In genomic region chr1:29172415-29172814, GRCh38 we compare ENCODE assay signal across 27 cellular contexts. TPM values are rescaled to one million over a fixed set of nuclear protein-coding genes. Genes with fewer than 3 reads are reported as not detected.
DNase-seq lines count a peak whose midpoint lies in the region; ATAC-seq, FAIRE-seq and TF ChIP-seq lines count a peak whose summit lies in the region.
"Had no signal": no experiment of that assay in that cellular context is flagged by ENCODE, and none has a peak within 500 bp of the region (broad histone marks: within the 10 kb centered on the region; RNA-seq: fewer than 3 reads in every experiment).

No MANE protein-coding gene starts in this region.

- peaks cover 92% of the 10 kb centered on the region for H3K79me2 ChIP-seq in HepG2 (ENCODE audit: insufficient read depth, low read length)

- peaks cover 63% of the 10 kb centered on the region for H4K20me1 ChIP-seq in HepG2 (ENCODE audit: insufficient read depth, low read length)

- BruUV-seq in HepG2 (replicated peaks; lab: Mats Ljungman, UMichigan), result no TSS peak

- no peak overlapping the region for H2AFZ ChIP-seq in HepG2 (ENCODE audit: low read length)
- H2AFZ ChIP-seq: hepatocyte, neural progenitor cell had no signal

- H3K27ac Mint-ChIP-seq in activated naive CD8-positive, alpha-beta T cell, result no peak overlapping the region
- H3K27ac Mint-ChIP-seq in activated naive CD8-positive, alpha-beta T cell treated with anti-CD3 and anti-CD28 coated beads for 36 hours, result no peak overlapping the region
- H3K27ac Mint-ChIP-seq in T-helper 17 cell, result no peak overlapping the region
- H3K27ac Mint-ChIP-seq: activated naive CD4-positive, alpha-beta T cell treated with anti-CD3 and anti-CD28 coated beads, Interleukin-2, amount 10 ng/mL, durations not matched to agents 7 days and 5 days; dendritic cell treated with granulocyte-macrophage colony-stimulating factor and Interleukin-4, amounts not matched to agents 40 ng/mL and 50 ng/mL, for 4 days; HFFc6; neural progenitor cell; progenitor cell of endocrine pancreas; stimulated activated naive CD8-positive, alpha-beta T cell treated with anti-CD3 and anti-CD28 coated beads, Interleukin-15, Interleukin-2, amounts not matched to agents 100 ng/mL and 50 ng/mL, for 24 hours had no signal

- no peaks in the 10 kb centered on the region for H3K27me3 Mint-ChIP-seq in activated naive CD8-positive, alpha-beta T cell
- no peaks in the 10 kb centered on the region for H3K27me3 Mint-ChIP-seq in activated naive CD8-positive, alpha-beta T cell treated with anti-CD3 and anti-CD28 coated beads for 36 hours
- no peaks in the 10 kb centered on the region for H3K27me3 Mint-ChIP-seq in T-helper 17 cell
- H3K27me3 Mint-ChIP-seq: activated naive CD4-positive, alpha-beta T cell treated with anti-CD3 and anti-CD28 coated beads, Interleukin-2, amount 10 ng/mL, durations not matched to agents 7 days and 5 days; dendritic cell treated with granulocyte-macrophage colony-stimulating factor and Interleukin-4, amounts not matched to agents 40 ng/mL and 50 ng/mL, for 4 days; progenitor cell of endocrine pancreas; stimulated activated naive CD8-positive, alpha-beta T cell treated with anti-CD3 and anti-CD28 coated beads, Interleukin-15, Interleukin-2, amounts not matched to agents 100 ng/mL and 50 ng/mL, for 24 hours had no signal

- H3K36me3 Mint-ChIP-seq in activated naive CD8-positive, alpha-beta T cell, result peaks cover 13% of the 10 kb centered on the region
- peaks cover 56% of the 10 kb centered on the region for H3K36me3 Mint-ChIP-seq in activated naive CD8-positive, alpha-beta T cell treated with anti-CD3 and anti-CD28 coated beads for 36 hours
- no peaks in the 10 kb centered on the region for H3K36me3 Mint-ChIP-seq in T-helper 17 cell (ENCODE audit: low read depth)

- in situ Hi-C loops in HepG2 (cut with HindIII; ENCODE audit: extremely low pct_ligation_motif_present, low pct_unique_long_range_greater_than_20kb), result no loop called here

- CTCF ChIA-PET in HepG2 (lab: Yijun Ruan, JAX; ENCODE audit: low intra/inter-chr PET ratio, low total read pairs), result no interaction called here

- no peak for ATAC-seq in T-helper 17 cell
- no peak for ATAC-seq in HepG2
- ATAC-seq: gastrocnemius medialis had no signal

- 96% methylated on average over 8 of the region's 8 CpGs for WGBS in HepG2 (ENCODE audit: low lambda C conversion rate)

- H3K4me2 ChIP-seq in HepG2 (ENCODE audit: low read depth, low read length), result no peak overlapping the region
- H3K4me2 ChIP-seq: hepatocyte, neural progenitor cell had no signal

- TF ChIP-seq CTCF in HepG2 (CRISPR knock-in tag; IDR thresholded peaks at IDR 0.05), result no peak

- H3K27me3 ChIP-seq in HepG2 (ENCODE audit: control insufficient read depth in 1 of 2, insufficient read depth in 2 of 2, low read length in 2 of 2) (no peaks in the 10 kb centered on the region), SJCRH30 (no peaks in the 10 kb centered on the region)
- H3K27me3 ChIP-seq: ascending aorta, BE2C, gastrocnemius medialis, hepatocyte, neural progenitor cell, thyroid gland had no signal

- H3K9me3 Mint-ChIP-seq in activated naive CD8-positive, alpha-beta T cell (ENCODE audit: low read depth), result no peaks in the 10 kb centered on the region
- H3K9me3 Mint-ChIP-seq in activated naive CD8-positive, alpha-beta T cell treated with anti-CD3 and anti-CD28 coated beads for 36 hours, result peaks cover 2% of the 10 kb centered on the region
- H3K9me3 Mint-ChIP-seq: activated naive CD4-positive, alpha-beta T cell treated with anti-CD3 and anti-CD28 coated beads, Interleukin-2, amount 10 ng/mL, durations not matched to agents 7 days and 5 days; dendritic cell treated with granulocyte-macrophage colony-stimulating factor and Interleukin-4, amounts not matched to agents 40 ng/mL and 50 ng/mL, for 4 days; HFFc6; stimulated activated naive CD8-positive, alpha-beta T cell treated with anti-CD3 and anti-CD28 coated beads, Interleukin-15, Interleukin-2, amounts not matched to agents 100 ng/mL and 50 ng/mL, for 24 hours had no signal

- H3K4me3 Mint-ChIP-seq in activated naive CD8-positive, alpha-beta T cell, result peak overlapping the region; percentile 56
- H3K4me3 Mint-ChIP-seq in activated naive CD8-positive, alpha-beta T cell treated with anti-CD3 and anti-CD28 coated beads for 36 hours, result no peak overlapping the region
- H3K4me3 Mint-ChIP-seq in T-helper 17 cell, result peak overlapping the region; percentile 15
- H3K4me3 Mint-ChIP-seq: activated naive CD4-positive, alpha-beta T cell treated with anti-CD3 and anti-CD28 coated beads, Interleukin-2, amount 10 ng/mL, durations not matched to agents 7 days and 5 days; dendritic cell treated with granulocyte-macrophage colony-stimulating factor and Interleukin-4, amounts not matched to agents 40 ng/mL and 50 ng/mL, for 4 days; HFFc6; neural progenitor cell; stimulated activated naive CD8-positive, alpha-beta T cell treated with anti-CD3 and anti-CD28 coated beads, Interleukin-15, Interleukin-2, amounts not matched to agents 100 ng/mL and 50 ng/mL, for 24 hours had no signal

- H3K4me1 Mint-ChIP-seq in activated naive CD8-positive, alpha-beta T cell (ENCODE audit: low read depth), result peaks cover 64% of the 10 kb centered on the region
- H3K4me1 Mint-ChIP-seq in activated naive CD8-positive, alpha-beta T cell treated with anti-CD3 and anti-CD28 coated beads for 36 hours, result peaks cover 56% of the 10 kb centered on the region
- H3K4me1 Mint-ChIP-seq in T-helper 17 cell, result peaks cover 46% of the 10 kb centered on the region

- no peak for TF ChIP-seq POLR2A in HepG2 (IDR thresholded peaks at IDR 0.05; ENCODE audit: insufficient read depth in 1 of 2, low read depth in 2 of 2, low read length in 2 of 2)

- POLR2A ChIA-PET in HepG2 (lab: Yijun Ruan, JAX), result interaction anchor here (2.0 kb wide), 1 partner anchor 9 kb away, joined by 7 read pairs; the partner anchor contains the start of gene SRSF4

- H3K4me1 ChIP-seq in HepG2 (ENCODE audit: insufficient read depth, low read length) (peaks cover 40% of the 10 kb centered on the region), SJCRH30 (no peaks in the 10 kb centered on the region)
- H3K4me1 ChIP-seq: BE2C had no signal

- TF ChIP-seq EP300 in HepG2 (IDR thresholded peaks at IDR 0.05; ENCODE audit: low read depth in 2 of 2, low read length in 2 of 2) (no peak), HepG2 (CRISPR knock-in tag; IDR thresholded peaks at IDR 0.05; ENCODE audit: borderline replicate concordance) (no peak)

- no peak for TF ChIP-seq RAD21 in HepG2 (CRISPR knock-in tag; IDR thresholded peaks at IDR 0.05)

- H3K4me3 ChIP-seq in HepG2 (replicated peaks in 1 of 3; ENCODE audit: insufficient read depth in 1 of 3, low read depth in 2 of 3, low read length in 3 of 3), result no peak overlapping the region
- H3K4me3 ChIP-seq in SJCRH30, result no peak overlapping the region
- H3K4me3 ChIP-seq: ascending aorta, gastrocnemius medialis, hepatocyte, neural progenitor cell, thyroid gland had no signal

- no peaks in the 10 kb centered on the region for H3K9me3 ChIP-seq in T-helper 17 cell (ENCODE audit: control insufficient read depth, low read length, poor library complexity, severe bottlenecking)
- H3K9me3 ChIP-seq in HepG2 (ENCODE audit: low read length), result no peaks in the 10 kb centered on the region
- H3K9me3 ChIP-seq in SJCRH30 (replicated peaks), result no peaks in the 10 kb centered on the region
- H3K9me3 ChIP-seq: ascending aorta, BE2C, gastrocnemius medialis, thyroid gland had no signal

- H3K27ac ChIP-seq in HepG2 (ENCODE audit: extremely low read length, insufficient read depth, low read length) (no peak overlapping the region), SJCRH30 (no peak overlapping the region)
- H3K27ac ChIP-seq: ascending aorta, gastrocnemius medialis, hepatocyte, HL-60, neural progenitor cell, RWPE1, thyroid gland had no signal

- no peak for DNase-seq in activated naive CD8-positive, alpha-beta T cell treated with anti-CD3 and anti-CD28 coated beads for 36 hours
- no peak for DNase-seq in T-helper 17 cell
- no peak for DNase-seq in HepG2 (ENCODE audit: low spot score)
- no peak for DNase-seq in DMS114 treated with DMSO at 0.1 percent for 48 hours (lab: John Stamatoyannopoulos, UW; ENCODE audit: unreplicated experiment)
- DNase-seq in SJCRH30, result no peak
- DNase-seq in medulla oblongata (ENCODE audit: extremely low spot score), result no peak
- DNase-seq: ACHN; activated CD4-positive, alpha-beta T cell treated with anti-CD3 and anti-CD28 coated beads for 1 hour; activated naive CD4-positive, alpha-beta T cell treated with anti-CD3 and anti-CD28 coated beads, Interleukin-2, amount 10 ng/mL, durations not matched to agents 7 days and 5 days; BE2C; gastrocnemius medialis; HFFc6; NCI-H1694; NCI-H510A; stimulated activated CD4-positive, alpha-beta T cell treated with anti-CD3 and anti-CD28 coated beads, Interleukin-15, amount 100 ng/mL, for 24 hours; T-helper 1 cell; thyroid gland had no signal

- H3K36me3 ChIP-seq in HepG2 (replicated peaks in 1 of 2; ENCODE audit: control insufficient read depth in 1 of 2, insufficient read depth in 2 of 2, low read length in 2 of 2) (peaks cover 8 to 41% of the 10 kb centered on the region in 2 experiments; a peak in 4 of 5 replicates), SJCRH30 (peaks cover 77% of the 10 kb centered on the region)
- H3K36me3 ChIP-seq: thyroid gland had no signal

- intact Hi-C loops in HepG2 (cut with micrococcal nuclease; ENCODE audit: unreplicated experiment), result no loop called here

- no peak overlapping the region for H3K9ac ChIP-seq in HepG2 (ENCODE audit: insufficient read depth, low read depth, low read length)

- no peak for FAIRE-seq in HepG2 (lab: Jason Lieb, UNC)

RNA-seq across cellular contexts. Expression of gene SRSF4, which starts 9.3 kb away (rescaled TPM):
- total RNA-seq in activated naive CD8-positive, alpha-beta T cell treated with anti-CD3 and anti-CD28 coated beads for 36 hours, result 100 to 1,000 TPM; 113 to 114 TPM
- total RNA-seq in T-helper 17 cell (100 to 1,000 TPM in 1 of 2 donors, 10 to 100 TPM in 1; 88.8 to 103 TPM), HepG2 (2016; rRNA removed; fragmentation: Illumina TruSeq; extraction: Trizol) (43.3 and 50.9 TPM in 2 replicates)
- total RNA-seq in HepG2 (2016; cell fraction: cytosol; rRNA removed; fragmentation: Illumina TruSeq; extraction: Trizol; ENCODE audit: low read depth), result 16.9 and 18.2 TPM in 2 replicates
- total RNA-seq in HepG2 (2016; cell fraction: insoluble cytoplasmic fraction; rRNA removed; fragmentation: Illumina TruSeq; extraction: Trizol), result 37.8 and 52.5 TPM in 2 replicates
- total RNA-seq in HepG2 (2016; cell fraction: membrane; rRNA removed; fragmentation: Illumina TruSeq; extraction: Trizol), result 21.7 and 23.1 TPM in 2 replicates
- total RNA-seq in HepG2 (2016; cell fraction: nucleus; rRNA removed; fragmentation: Illumina TruSeq; extraction: Trizol), result 41.4 and 44.1 TPM in 2 replicates
- polyA plus RNA-seq in HepG2 (2011; rRNA removed), result 37.7 and 39.5 TPM in 2 replicates
- polyA plus RNA-seq in HepG2 (2011; cell fraction: cytosol; rRNA removed), result 28.7 and 37.6 TPM in 2 replicates
- 63.6 and 88.4 TPM in 2 replicates for polyA plus RNA-seq in HepG2 (2011; cell fraction: nucleus; rRNA removed)
- 47.7 and 72.7 TPM in 2 replicates for polyA plus RNA-seq in HepG2 (2012)
- 5.4 and 6.5 TPM in 2 replicates for polyA plus RNA-seq in HepG2 (2016; cell fraction: cytosol; fragmentation: Illumina TruSeq; extraction: Trizol; ENCODE audit: low read depth)
- polyA plus RNA-seq in HepG2 (2016; cell fraction: insoluble cytoplasmic fraction; fragmentation: Illumina TruSeq; extraction: Trizol; ENCODE audit: low read depth), result 69.2 and 77.8 TPM in 2 replicates
- polyA plus RNA-seq in HepG2 (2016; cell fraction: membrane; fragmentation: Illumina TruSeq; extraction: Trizol; ENCODE audit: low read depth), result 13.8 and 15.1 TPM in 2 replicates
- polyA plus RNA-seq in HepG2 (2016; cell fraction: nucleus; fragmentation: Illumina TruSeq; extraction: Trizol; ENCODE audit: insufficient read depth, low read depth), result 159 and 173 TPM in 2 replicates
- polyA minus RNA-seq in HepG2 (2011; rRNA and poly(A)+ RNA removed; ENCODE audit: low replicate concordance), result 13.5 and 27.4 TPM in 2 replicates
- polyA minus RNA-seq in HepG2 (2011; cell fraction: cytosol; rRNA and poly(A)+ RNA removed), result 14.2 and 17.5 TPM in 2 replicates
- polyA minus RNA-seq in HepG2 (2011; cell fraction: nucleus; rRNA and poly(A)+ RNA removed), result 56.5 and 56.9 TPM in 2 replicates
- 93.6 and 102 TPM in 2 replicates for total RNA-seq in SJCRH30 (2014; rRNA removed; shearing (Covaris generic))

RNA-seq across cellular contexts. Expression of gene TMEM200B, which starts 48.7 kb away (rescaled TPM):
- under 1 TPM; 0.90 to 0.99 TPM for total RNA-seq in activated naive CD8-positive, alpha-beta T cell treated with anti-CD3 and anti-CD28 coated beads for 36 hours
- total RNA-seq in T-helper 17 cell (not detected), HepG2 (2016; rRNA removed; fragmentation: Illumina TruSeq; extraction: Trizol) (0.72 and 1.1 TPM in 2 replicates)
- total RNA-seq in HepG2 (2016; cell fraction: cytosol; rRNA removed; fragmentation: Illumina TruSeq; extraction: Trizol; ENCODE audit: low read depth), result 0.18 and 0.20 TPM in 2 replicates
- 0.48 and 1.0 TPM in 2 replicates for total RNA-seq in HepG2 (2016; cell fraction: insoluble cytoplasmic fraction; rRNA removed; fragmentation: Illumina TruSeq; extraction: Trizol)
- total RNA-seq in HepG2 (2016; cell fraction: membrane; rRNA removed; fragmentation: Illumina TruSeq; extraction: Trizol), result 0.59 and 0.96 TPM in 2 replicates
- total RNA-seq in HepG2 (2016; cell fraction: nucleus; rRNA removed; fragmentation: Illumina TruSeq; extraction: Trizol), result 0.66 and 1.2 TPM in 2 replicates
- polyA plus RNA-seq in HepG2 (2011; rRNA removed), result 1.1 and 1.4 TPM in 2 replicates
- polyA plus RNA-seq in HepG2 (2011; cell fraction: cytosol; rRNA removed), result 0.88 and 1.1 TPM in 2 replicates
- 1.6 and 1.7 TPM in 2 replicates for polyA plus RNA-seq in HepG2 (2011; cell fraction: nucleus; rRNA removed)
- polyA plus RNA-seq in HepG2 (2012), result 0.44 and 1.1 TPM in 2 replicates
- polyA plus RNA-seq in HepG2 (2016; cell fraction: cytosol; fragmentation: Illumina TruSeq; extraction: Trizol; ENCODE audit: low read depth), result 0.28 and 0.41 TPM in 2 replicates
- polyA plus RNA-seq in HepG2 (2016; cell fraction: insoluble cytoplasmic fraction; fragmentation: Illumina TruSeq; extraction: Trizol; ENCODE audit: low read depth), result 0.66 and 0.93 TPM in 2 replicates
- polyA plus RNA-seq in HepG2 (2016; cell fraction: membrane; fragmentation: Illumina TruSeq; extraction: Trizol; ENCODE audit: low read depth), result 0.68 and 0.86 TPM in 2 replicates
- polyA plus RNA-seq in HepG2 (2016; cell fraction: nucleus; fragmentation: Illumina TruSeq; extraction: Trizol; ENCODE audit: insufficient read depth, low read depth), result 1.7 and 2.1 TPM in 2 replicates
- polyA minus RNA-seq in HepG2 (2011; rRNA and poly(A)+ RNA removed; ENCODE audit: low replicate concordance), result 0.12 and 1.2 TPM in 2 replicates
- polyA minus RNA-seq in HepG2 (2011; cell fraction: cytosol; rRNA and poly(A)+ RNA removed), result 0.40 and 0.53 TPM in 2 replicates
- polyA minus RNA-seq in HepG2 (2011; cell fraction: nucleus; rRNA and poly(A)+ RNA removed), result 0.39 and 0.75 TPM in 2 replicates
- 1.0 and 1.3 TPM in 2 replicates for total RNA-seq in SJCRH30 (2014; rRNA removed; shearing (Covaris generic))
- total RNA-seq: OCI-LY7 had no signal

RNA-seq across cellular contexts. Expression of gene MECR, which starts 58.3 kb away (rescaled TPM):
- 10 to 100 TPM; 42.0 to 42.7 TPM for total RNA-seq in activated naive CD8-positive, alpha-beta T cell treated with anti-CD3 and anti-CD28 coated beads for 36 hours
- 1 to 10 TPM; 7.6 to 8.0 TPM for total RNA-seq in T-helper 17 cell
- 21.2 and 24.9 TPM in 2 replicates for total RNA-seq in HepG2 (2016; rRNA removed; fragmentation: Illumina TruSeq; extraction: Trizol)
- 40.7 and 49.2 TPM in 2 replicates for total RNA-seq in HepG2 (2016; cell fraction: cytosol; rRNA removed; fragmentation: Illumina TruSeq; extraction: Trizol; ENCODE audit: low read depth)
- total RNA-seq in HepG2 (2016; cell fraction: insoluble cytoplasmic fraction; rRNA removed; fragmentation: Illumina TruSeq; extraction: Trizol), result 18.4 and 19.7 TPM in 2 replicates
- total RNA-seq in HepG2 (2016; cell fraction: membrane; rRNA removed; fragmentation: Illumina TruSeq; extraction: Trizol), result 43.7 and 46.5 TPM in 2 replicates
- 20.0 and 20.4 TPM in 2 replicates for total RNA-seq in HepG2 (2016; cell fraction: nucleus; rRNA removed; fragmentation: Illumina TruSeq; extraction: Trizol)
- 18.8 and 19.0 TPM in 2 replicates for polyA plus RNA-seq in HepG2 (2011; rRNA removed)
- polyA plus RNA-seq in HepG2 (2011; cell fraction: cytosol; rRNA removed), result 13.7 and 17.3 TPM in 2 replicates
- 21.4 and 26.7 TPM in 2 replicates for polyA plus RNA-seq in HepG2 (2011; cell fraction: nucleus; rRNA removed)
- 12.7 and 17.0 TPM in 2 replicates for polyA plus RNA-seq in HepG2 (2012)
- polyA plus RNA-seq in HepG2 (2016; cell fraction: cytosol; fragmentation: Illumina TruSeq; extraction: Trizol; ENCODE audit: low read depth), result 61.3 and 62.7 TPM in 2 replicates
- 17.8 and 18.6 TPM in 2 replicates for polyA plus RNA-seq in HepG2 (2016; cell fraction: insoluble cytoplasmic fraction; fragmentation: Illumina TruSeq; extraction: Trizol; ENCODE audit: low read depth)
- 46.4 and 47.2 TPM in 2 replicates for polyA plus RNA-seq in HepG2 (2016; cell fraction: membrane; fragmentation: Illumina TruSeq; extraction: Trizol; ENCODE audit: low read depth)
- 28.0 and 30.8 TPM in 2 replicates for polyA plus RNA-seq in HepG2 (2016; cell fraction: nucleus; fragmentation: Illumina TruSeq; extraction: Trizol; ENCODE audit: insufficient read depth, low read depth)
- polyA minus RNA-seq in HepG2 (2011; rRNA and poly(A)+ RNA removed; ENCODE audit: low replicate concordance), result 26.2 and 47.2 TPM in 2 replicates
- 8.0 and 9.2 TPM in 2 replicates for polyA minus RNA-seq in HepG2 (2011; cell fraction: cytosol; rRNA and poly(A)+ RNA removed)
- 22.4 and 23.0 TPM in 2 replicates for polyA minus RNA-seq in HepG2 (2011; cell fraction: nucleus; rRNA and poly(A)+ RNA removed)
- 18.9 and 25.4 TPM in 2 replicates for total RNA-seq in SJCRH30 (2014; rRNA removed; shearing (Covaris generic))
